8 cellular contexts compared by ENCODE assay signal in the genomic region with DNA sequence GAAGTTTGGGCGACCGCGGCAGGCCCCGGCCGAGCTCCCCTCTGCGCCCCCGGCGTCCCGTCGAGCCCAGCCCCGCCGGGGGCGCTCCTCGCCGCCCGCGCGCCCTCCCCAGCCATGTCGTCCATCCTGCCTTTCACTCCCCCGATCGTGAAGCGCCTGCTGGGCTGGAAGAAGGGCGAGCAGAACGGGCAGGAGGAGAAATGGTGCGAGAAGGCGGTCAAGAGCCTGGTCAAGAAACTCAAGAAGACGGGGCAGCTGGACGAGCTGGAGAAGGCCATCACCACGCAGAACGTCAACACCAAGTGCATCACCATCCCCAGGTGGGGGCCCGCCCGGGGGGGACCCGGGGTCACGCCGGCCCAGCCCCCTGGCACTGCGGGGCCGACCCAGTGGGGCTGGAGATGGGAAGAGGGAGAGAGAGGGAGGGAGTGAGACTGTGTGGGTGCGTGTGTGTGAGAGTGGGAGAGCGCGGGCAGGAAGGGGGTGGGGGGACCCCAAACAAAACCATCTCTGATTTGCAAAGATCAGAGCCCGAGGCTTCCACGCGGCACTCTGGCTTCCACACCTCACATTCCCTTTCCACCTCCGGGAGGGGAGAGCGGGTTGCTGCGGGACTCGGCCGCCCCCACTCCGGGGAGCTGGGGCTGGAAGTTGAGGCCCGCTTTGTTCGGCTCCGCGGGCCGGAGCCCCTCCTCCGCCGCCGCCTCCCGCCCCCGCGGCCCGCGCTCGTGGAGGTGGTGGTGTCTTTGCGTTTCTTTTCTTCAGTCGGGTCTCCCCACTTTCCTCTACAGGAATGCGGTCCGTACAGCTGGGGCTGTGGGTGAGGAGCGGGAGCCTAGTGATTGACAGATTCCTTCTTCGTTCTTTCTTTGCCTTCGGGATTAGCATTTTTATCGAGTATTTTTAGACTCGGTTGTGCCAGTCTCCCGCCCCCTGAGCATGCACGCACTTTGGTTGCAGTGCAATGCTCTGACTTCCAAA. TPM values are rescaled to one million over a fixed set of nuclear protein-coding genes. Genes with fewer than 3 reads are reported as not detected.
A peak's percentile ranks its signal among the peaks of the same experiment; 100 is the strongest.
DNase-seq lines count a peak whose midpoint lies in the region; ATAC-seq and TF ChIP-seq lines count a peak whose summit lies in the region.

No MANE protein-coding gene starts in this region.

- intact Hi-C loops in adrenal gland (cut with DNase I): no loop called here

- no peak for TF ChIP-seq POLR2A in adrenal gland (IDR thresholded peaks at IDR 0.05)

- peak; percentile 14 for ATAC-seq in GM19467 (IDR thresholded peaks at IDR 0.05; ENCODE audit: unreplicated experiment)
- peak; percentile 17 for ATAC-seq in stimulated activated effector memory CD8-positive, alpha-beta T cell treated with anti-CD3 and anti-CD28 coated beads, Interleukin-12 subunit alpha, Interleukin-12 subunit beta, amount 100 ng/mL, for 72 hours
- ATAC-seq in GM18861 (IDR thresholded peaks at IDR 0.05; ENCODE audit: unreplicated experiment): no peak

- no peaks in the 10 kb centered on the region for H3K9me3 Mint-ChIP-seq in stimulated activated effector memory CD8-positive, alpha-beta T cell treated with anti-CD3 and anti-CD28 coated beads, Interleukin-12 subunit alpha, Interleukin-12 subunit beta, amount 100 ng/mL, for 72 hours

- H3K27me3 ChIP-seq in adrenal gland (no peaks in the 10 kb centered on the region), iPS-20b (ENCODE audit: insufficient read depth, low read length) (peaks cover 70% of the 10 kb centered on the region)

- H3K4me3 ChIP-seq in adrenal gland (peak overlapping the region; percentile 25 to 83 (median 62)), iPS-20b (ENCODE audit: low read length) (peak overlapping the region; percentile 83)

- H3K4me3 Mint-ChIP-seq in stimulated activated effector memory CD8-positive, alpha-beta T cell treated with anti-CD3 and anti-CD28 coated beads, Interleukin-12 subunit alpha, Interleukin-12 subunit beta, amount 100 ng/mL, for 72 hours: peak overlapping the region; percentile 96

- H3K36me3 ChIP-seq in adrenal gland (replicated peaks in 1 of 2) (no peaks in the 10 kb centered on the region), iPS-20b (ENCODE audit: insufficient read depth, low read depth, low read length) (no peaks in the 10 kb centered on the region)

- H3K4me1 Mint-ChIP-seq in stimulated activated effector memory CD8-positive, alpha-beta T cell treated with anti-CD3 and anti-CD28 coated beads, Interleukin-12 subunit alpha, Interleukin-12 subunit beta, amount 100 ng/mL, for 72 hours: peaks cover 67% of the 10 kb centered on the region

- H3K9ac ChIP-seq in iPS-20b (ENCODE audit: low read depth, low read length): peak overlapping the region; percentile 79; the same call in 1 of the 2 replicates

- no peaks in the 10 kb centered on the region for H3K9me3 ChIP-seq in adrenal gland (replicated peaks in 1 of 3)
- no peaks in the 10 kb centered on the region for H3K9me3 ChIP-seq in iPS-20b (ENCODE audit: insufficient read depth, low read depth, low read length)

- peak overlapping the region; percentile 93 for H3K27ac Mint-ChIP-seq in stimulated activated effector memory CD8-positive, alpha-beta T cell treated with anti-CD3 and anti-CD28 coated beads, Interleukin-12 subunit alpha, Interleukin-12 subunit beta, amount 100 ng/mL, for 72 hours

- H3K36me3 Mint-ChIP-seq in stimulated activated effector memory CD8-positive, alpha-beta T cell treated with anti-CD3 and anti-CD28 coated beads, Interleukin-12 subunit alpha, Interleukin-12 subunit beta, amount 100 ng/mL, for 72 hours: peaks cover 29% of the 10 kb centered on the region

- no peak for TF ChIP-seq CTCF in adrenal gland (IDR thresholded peaks at IDR 0.05)

- peaks cover 21 to 25% of the 10 kb centered on the region in 2 donors for H3K4me1 ChIP-seq in adrenal gland (replicated peaks in 1 of 2)
- peaks cover 35% of the 10 kb centered on the region for H3K4me1 ChIP-seq in iPS-20b (ENCODE audit: insufficient read depth, low read length)

- peak overlapping the region in 4 of 5 donors; percentile 15 to 95 (median 85) for H3K27ac ChIP-seq in adrenal gland
- H3K27ac ChIP-seq in iPS-20b (ENCODE audit: low read length): no peak overlapping the region

- WGBS in adrenal gland, 4 donors: 0 to 2% (median 1%) methylated on average over 41 to 74 of the region's 74 CpGs

- peak; percentile 44 for DNase-seq in NAMALWA (ENCODE audit: low spot score)
- peak in 3 of 7 donors; percentile 37 to 42 (median 42) for DNase-seq in adrenal gland
- DNase-seq in stimulated activated effector memory CD8-positive, alpha-beta T cell treated with anti-CD3 and anti-CD28 coated beads, Interleukin-12 subunit alpha, Interleukin-12 subunit beta, amount 100 ng/mL, for 72 hours (ENCODE audit: low spot score in 2 of 2): no peak
- no peak for DNase-seq in NCI-H2227 (lab: John Stamatoyannopoulos, UW; ENCODE audit: unreplicated experiment)
- DNase-seq in hepatic stellate cell (ENCODE audit: low spot score): no peak

RNA-seq across cellular contexts. Expression of gene SMAD3, which starts 0.9 kb away (rescaled TPM):
- 10 to 100 TPM in 5 of 8 donors, 1 to 10 TPM in 3; 6.7 to 92.0 (median 15.2) TPM for total RNA-seq in adrenal gland
- 1 to 10 TPM; 6.4 to 7.8 (median 7.2) TPM for polyA plus RNA-seq in adrenal gland
